In the genomic region with DNA sequence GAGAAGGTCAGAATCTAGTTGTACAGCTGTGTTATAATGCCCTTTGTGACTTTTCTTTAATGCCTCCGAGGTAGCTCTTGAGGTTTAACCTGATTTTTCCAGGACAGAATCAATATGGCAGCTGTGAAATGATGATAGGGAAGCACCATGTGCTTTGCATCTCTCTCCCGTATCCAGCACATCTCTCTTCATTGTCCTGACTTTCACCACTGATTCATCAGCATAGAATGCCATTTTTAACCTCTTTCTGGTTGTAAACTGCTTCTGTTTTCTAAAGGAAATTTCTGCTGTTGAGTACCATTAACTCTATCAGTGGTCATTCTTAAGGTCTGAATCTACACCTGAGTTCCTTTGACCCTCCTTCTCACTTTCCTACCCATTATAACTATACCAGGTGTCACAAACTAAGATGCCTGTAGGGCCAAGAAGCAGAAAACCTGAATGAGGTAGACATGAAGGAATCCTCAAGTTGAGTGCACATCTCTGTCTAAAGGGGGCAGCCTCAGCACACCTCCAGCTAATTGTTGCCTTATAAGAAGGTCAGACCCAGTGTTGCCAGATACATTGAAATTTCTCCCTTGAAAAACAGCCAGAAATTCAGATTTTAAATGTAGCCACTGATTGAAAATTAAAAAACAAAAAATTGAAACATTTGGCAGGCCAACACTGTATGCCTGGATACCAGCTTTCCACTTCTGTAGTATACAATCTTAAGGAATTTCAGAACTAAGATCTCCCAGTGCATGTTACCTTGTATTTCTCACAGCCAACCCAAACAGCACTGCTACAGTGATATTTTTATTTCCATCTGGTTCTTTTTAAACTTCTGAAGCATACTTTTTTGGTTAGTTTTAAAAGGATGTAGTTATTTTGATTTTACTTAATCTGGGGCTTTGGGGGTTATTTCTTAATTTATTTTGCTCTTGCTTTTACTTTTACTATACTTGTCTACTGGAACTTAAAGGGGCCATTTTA, we compare ENCODE assay signal across 8 cellular contexts.
DNase-seq lines count a peak whose midpoint lies in the region; ATAC-seq, FAIRE-seq and TF ChIP-seq lines count a peak whose summit lies in the region.

No MANE protein-coding gene starts in this region.

- no peaks in the 10 kb centered on the region for H3K36me3 ChIP-seq in SU-DHL-6 (ENCODE audit: low read length)

- H3K79me2 ChIP-seq in SU-DHL-6 (ENCODE audit: insufficient read depth, low read length) = no peaks in the 10 kb centered on the region

- no peak overlapping the region for H2AFZ ChIP-seq in SU-DHL-6 (ENCODE audit: low read depth, low read length, severe bottlenecking)

- peak; percentile 59 for DNase-seq in ELF-1 (ENCODE audit: low read depth, low spot score)
- no peak for DNase-seq in HFF-Myc (ENCODE audit: extremely low read depth, low read depth)
- peak; percentile 65 for DNase-seq in iris pigment epithelial cell (ENCODE audit: low read depth)
- DNase-seq in inferior parietal cortex (ENCODE audit: extremely low spot score) = no peak
- DNase-seq in HTR-8/SVneo (ENCODE audit: insufficient read length, low spot score) = no peak

- TF ChIP-seq CTCF in HFF-Myc (IDR thresholded peaks at IDR 0.05; ENCODE audit: low read depth, low read length, missing control alignments) (peak; percentile 43), SU-DHL-6 (IDR thresholded peaks at IDR 0.05; ENCODE audit: insufficient read depth, low read length, poor library complexity, severe bottlenecking) (peak; percentile 15)

- no peaks in the 10 kb centered on the region for H3F3A ChIP-seq in SU-DHL-6 (ENCODE audit: insufficient read depth)

- H3K27me3 ChIP-seq in SU-DHL-6 (ENCODE audit: low read length) = no peaks in the 10 kb centered on the region

- H3K9me2 ChIP-seq in SU-DHL-6 (replicated peaks; ENCODE audit: insufficient read depth, low read length) = no peaks in the 10 kb centered on the region

- H3K4me3 ChIP-seq in HFF-Myc (replicated peaks; ENCODE audit: low read depth, low read length) (no peak overlapping the region), SU-DHL-6 (ENCODE audit: insufficient read depth, low read length, poor library complexity, severe bottlenecking) (no peak overlapping the region)

- H3K9ac ChIP-seq in SU-DHL-6 (ENCODE audit: low read length) = no peak overlapping the region

- no peak overlapping the region for H3K4me2 ChIP-seq in SU-DHL-6 (ENCODE audit: low read depth, low read length, poor library complexity, severe bottlenecking)

- no peaks in the 10 kb centered on the region for H3K9me3 ChIP-seq in SU-DHL-6 (ENCODE audit: insufficient read depth, low read length)

- no peaks in the 10 kb centered on the region for H4K20me1 ChIP-seq in SU-DHL-6 (ENCODE audit: low read depth, low read length)

- no peak overlapping the region for H3K27ac ChIP-seq in SU-DHL-6 (ENCODE audit: low read depth, low read length)

- ATAC-seq in HG03460 (IDR thresholded peaks at IDR 0.05; ENCODE audit: unreplicated experiment) (no peak), GM21447 (IDR thresholded peaks at IDR 0.05; ENCODE audit: unreplicated experiment) (no peak)

- no peak for FAIRE-seq in HTR-8/SVneo (lab: Jason Lieb, UNC)

Comparison
In these comparisons a context has a peak if more than half of its experiments do, and no peak if none do; other contexts are left out.
1. DNase-seq: peak in ELF-1 (single experiment) and iris pigment epithelial cell (single experiment); none in HFF-Myc (single experiment), inferior parietal cortex (single experiment) and HTR-8/SVneo (single experiment).